Comparison of ENCODE assay signal across 18 cellular contexts in the genomic region with DNA sequence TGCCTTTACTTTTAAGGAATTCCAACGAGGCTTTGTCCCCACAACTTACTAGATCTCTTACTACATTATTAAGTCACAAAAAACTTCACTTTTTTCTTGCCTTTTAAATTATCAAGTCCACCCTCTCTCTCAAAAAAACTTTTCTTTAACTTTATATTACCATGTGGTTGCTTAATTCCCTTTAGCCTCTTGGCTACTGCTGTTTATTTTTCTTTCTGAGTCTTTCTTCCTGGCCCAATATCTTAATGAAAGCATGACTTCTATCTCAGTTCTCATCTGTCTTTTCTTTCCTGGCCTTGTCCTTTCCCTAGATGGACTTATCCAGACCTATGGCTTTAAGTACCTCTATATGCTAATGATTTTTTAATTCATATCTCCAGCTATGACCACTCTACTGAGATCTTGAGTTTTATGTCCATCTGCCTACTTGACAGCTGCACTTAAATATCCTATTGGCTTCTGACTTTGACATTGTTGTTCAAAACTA.
DNase-seq lines count a peak whose midpoint lies in the region; ATAC-seq, FAIRE-seq and TF ChIP-seq lines count a peak whose summit lies in the region.
"Had no signal": no experiment of that assay in that cellular context is flagged by ENCODE, and none has a peak within 500 bp of the region (broad histone marks: within the 10 kb centered on the region; RNA-seq: fewer than 3 reads in every experiment).

No MANE protein-coding gene starts in this region.

- H3K18ac ChIP-seq in H1 (ENCODE audit: extremely low read depth, low read length): no peak overlapping the region

- no peak for DNase-seq in HFFc6
- no peak for DNase-seq in H1 (ENCODE audit: low read depth in 1 of 2, low spot score in 2 of 2)
- peak; percentile 51 for DNase-seq in iris pigment epithelial cell (ENCODE audit: low read depth)
- DNase-seq in SHP77 treated with DMSO at 0.1 percent for 48 hours (lab: John Stamatoyannopoulos, UW): no peak
- no peak for DNase-seq in prostate gland (ENCODE audit: low spot score)
- DNase-seq in cerebellum (ENCODE audit: low spot score): no peak
- DNase-seq: BE2C; CD4-positive, alpha-beta memory T cell; DMS153; DMS79 treated with DMSO at 0.1 percent for 48 hours; GDM1; HCEC 1CT had no signal

- H3K23ac ChIP-seq in H1 (ENCODE audit: insufficient read length): no peak overlapping the region

- H3K27me3 ChIP-seq in H1 (replicated peaks in 1 of 4; ENCODE audit: control insufficient read depth in 3 of 4, extremely low read depth in 1 of 4, insufficient read depth in 3 of 4, low read length in 3 of 4) (no peaks in the 10 kb centered on the region), prostate gland (replicated peaks; ENCODE audit: insufficient read depth) (no peaks in the 10 kb centered on the region)
- H3K27me3 ChIP-seq: BE2C had no signal

- H3K27ac Mint-ChIP-seq in HFFc6: peak overlapping the region; percentile 29
- H3K27ac Mint-ChIP-seq: CD4-positive, alpha-beta memory T cell had no signal

- peaks cover 6% of the 10 kb centered on the region for H3K9me3 Mint-ChIP-seq in HFFc6

- H2AFZ ChIP-seq in H1 (ENCODE audit: low read length): 0 out of 2 replicates have a peak overlapping the region, but pooled peaks have one; percentile 14

- H2BK15ac ChIP-seq in H1 (ENCODE audit: low read length): no peak overlapping the region

- no peak overlapping the region for H2BK5ac ChIP-seq in H1 (ENCODE audit: low read depth, low read length)

- H3K9me3 ChIP-seq in H1 (ENCODE audit: insufficient read depth in 2 of 2, low read depth in 1 of 2, low read length in 1 of 2) (peaks cover 0 to 4% of the 10 kb centered on the region in 2 experiments; a peak in 1 of 4 replicates), prostate gland (no peaks in the 10 kb centered on the region)
- H3K9me3 ChIP-seq: BE2C had no signal

- H2BK120ac ChIP-seq in H1 (replicated peaks; ENCODE audit: low read depth, low read length): no peak overlapping the region

- POLR2A ChIA-PET in H1 (lab: Charles Lee; ENCODE audit: partially characterized antibody): no interaction called here

- H3K4me3 Mint-ChIP-seq in HFFc6: no peak overlapping the region

- peaks cover 14% of the 10 kb centered on the region; the same call in 1 of the 2 replicates for H3K36me3 Mint-ChIP-seq in HFFc6 (ENCODE audit: low read depth)
- H3K36me3 Mint-ChIP-seq: CD4-positive, alpha-beta memory T cell had no signal

- H3K27ac ChIP-seq in H1 (ENCODE audit: low read depth, low read length) (no peak overlapping the region), prostate gland (no peak overlapping the region)
- H3K27ac ChIP-seq: C4-2B had no signal

- no peaks in the 10 kb centered on the region for H3K79me2 ChIP-seq in H1 (ENCODE audit: control insufficient read depth in 1 of 2, insufficient read depth in 2 of 2, low read length in 2 of 2)

- TF ChIP-seq CTCF in HFFc6 (IDR thresholded peaks at IDR 0.05): no peak
- TF ChIP-seq CTCF in H1 (IDR thresholded peaks at IDR 0.05; ENCODE audit: control extremely low read depth in 1 of 3, insufficient read depth in 1 of 3, low read depth in 1 of 3, low read length in 3 of 3): no peak
- TF ChIP-seq CTCF in prostate gland (IDR thresholded peaks at IDR 0.05): no peak

- intact Hi-C loops in prostate gland (cut with DNase I): no loop called here

- H4K5ac ChIP-seq in H1 (ENCODE audit: insufficient read length, low read depth, low read length): no peak overlapping the region

- no peak for TF ChIP-seq RAD21 in H1 (IDR thresholded peaks at IDR 0.05 in 1 of 2, conservative IDR thresholded peaks at IDR 0.05 in 1 of 2; ENCODE audit: low read depth in 2 of 2, low read length in 2 of 2)

- no peaks in the 10 kb centered on the region for H3K27me3 Mint-ChIP-seq in HFFc6 (ENCODE audit: insufficient read depth)
- H3K27me3 Mint-ChIP-seq: CD4-positive, alpha-beta memory T cell had no signal

- H3K4ac ChIP-seq in H1 (replicated peaks; ENCODE audit: insufficient read length, low read depth, low read length): no peak overlapping the region

- H3K14ac ChIP-seq in H1 (ENCODE audit: insufficient read length): no peak overlapping the region

- no peak overlapping the region for H4K8ac ChIP-seq in H1 (ENCODE audit: extremely low read depth, insufficient read depth, low read length)

- H2BK12ac ChIP-seq in H1 (ENCODE audit: low read depth, low read length): no peak overlapping the region

- H3K4me1 ChIP-seq in H1 (replicated peaks in 1 of 4; ENCODE audit: control insufficient read depth in 3 of 4, insufficient read depth in 4 of 4, low read length in 3 of 4) (no peaks in the 10 kb centered on the region), prostate gland (replicated peaks) (no peaks in the 10 kb centered on the region)
- H3K4me1 ChIP-seq: BE2C had no signal

- no peaks in the 10 kb centered on the region for H4K20me1 ChIP-seq in H1 (replicated peaks in 1 of 2; ENCODE audit: control insufficient read depth in 1 of 2, insufficient read depth in 2 of 2, low read length in 2 of 2)

- WGBS in H1 (ENCODE audit: extremely low coverage in 1 of 2, insufficient coverage in 1 of 2, insufficient read length in 1 of 2, insufficient replicate concordance in 2 of 2, low coverage in 1 of 2, low lambda C conversion rate in 2 of 2, missing lambda C conversion rate in 1 of 2), 2 experiments: 83% methylated on average over 1 of the region's 1 CpG; no CpG with 5 or more reads in 1 of the 2 experiments
- WGBS in prostate gland: 69% methylated on average over 1 of the region's 1 CpG

- no peak overlapping the region for H3K9ac ChIP-seq in H1 (replicated peaks in 1 of 4; ENCODE audit: extremely low read depth in 1 of 4, low read depth in 3 of 4, low read length in 3 of 4)

- no peak for ATAC-seq in GM18858 (IDR thresholded peaks at IDR 0.05; ENCODE audit: unreplicated experiment)
- ATAC-seq: HepG2 had no signal

- H3K36me3 ChIP-seq in H1 (ENCODE audit: control insufficient read depth in 2 of 4, insufficient read depth in 4 of 4, low read length in 3 of 4): no peaks in the 10 kb centered on the region
- no peaks in the 10 kb centered on the region for H3K36me3 ChIP-seq in prostate gland
- H3K36me3 ChIP-seq: BE2C had no signal

- H2BK20ac ChIP-seq in H1 (ENCODE audit: low read length): no peak overlapping the region

- no peaks in the 10 kb centered on the region for H3K23me2 ChIP-seq in H1 (ENCODE audit: low read depth, low read length)

- no peak for TF ChIP-seq EP300 in H1 (IDR thresholded peaks at IDR 0.05; ENCODE audit: borderline replicate concordance in 1 of 2, low read depth in 2 of 2, low read length in 2 of 2)

- H3K4me1 Mint-ChIP-seq in HFFc6 (ENCODE audit: low read depth): peaks cover 31% of the 10 kb centered on the region
- H3K4me1 Mint-ChIP-seq: CD4-positive, alpha-beta memory T cell had no signal

- no peak for FAIRE-seq in H1 (lab: Jason Lieb, UNC)
- FAIRE-seq: A204.1, GM12892, HepG2, HTR-8/SVneo had no signal

- no peak overlapping the region for H3K56ac ChIP-seq in H1 (replicated peaks; ENCODE audit: insufficient read length, low read depth, low read length)

- no peak overlapping the region for H2AK5ac ChIP-seq in H1 (ENCODE audit: low read depth, low read length)

- CTCF ChIA-PET in H1 (lab: Charles Lee; ENCODE audit: partially characterized antibody): no interaction called here

- H3K4me3 ChIP-seq in H1 (ENCODE audit: extremely low read depth in 1 of 4, insufficient read depth in 2 of 4, low read depth in 3 of 4, low read length in 4 of 4) (no peak overlapping the region), prostate gland (no peak overlapping the region)

- no peak overlapping the region for H4K91ac ChIP-seq in H1 (replicated peaks; ENCODE audit: insufficient read length, low read length)

- no peaks in the 10 kb centered on the region for H3K79me1 ChIP-seq in H1 (ENCODE audit: low read depth, low read length)

- TF ChIP-seq POLR2A in H1 (IDR thresholded peaks at IDR 0.05; ENCODE audit: control extremely low read depth in 1 of 2, low read depth in 2 of 2, low read length in 2 of 2) (no peak), prostate gland (IDR thresholded peaks at IDR 0.05) (no peak)

- no peak overlapping the region for H3K4me2 ChIP-seq in H1 (ENCODE audit: insufficient read depth in 1 of 2, low read depth in 2 of 2, low read length in 2 of 2)

TF ChIP-seq in H1, 55 proteins besides CTCF, POLR2A, EP300 and RAD21 (continues in another document):
- TF ChIP-seq GTF2F1 (IDR thresholded peaks at IDR 0.05; ENCODE audit: borderline replicate concordance, low read depth, low read length) (no peak), MAFK (IDR thresholded peaks at IDR 0.05; ENCODE audit: low read depth, low read length) (no peak), KDM1A (IDR thresholded peaks at IDR 0.05; ENCODE audit: borderline replicate concordance, low read length) (no peak), EZH2 (IDR thresholded peaks at IDR 0.05; ENCODE audit: low read depth, low read length, severe bottlenecking) (no peak), KDM5A (IDR thresholded peaks at IDR 0.05; ENCODE audit: low read length) (no peak), ZNF274 (IDR thresholded peaks at IDR 0.05; ENCODE audit: borderline replicate concordance, extremely low read depth, low read length) (no peak), CTBP2 (IDR thresholded peaks at IDR 0.05; ENCODE audit: borderline replicate concordance, insufficient read depth, insufficient read length, low read length) (no peak)
- TF ChIP-seq, protein P1, sequence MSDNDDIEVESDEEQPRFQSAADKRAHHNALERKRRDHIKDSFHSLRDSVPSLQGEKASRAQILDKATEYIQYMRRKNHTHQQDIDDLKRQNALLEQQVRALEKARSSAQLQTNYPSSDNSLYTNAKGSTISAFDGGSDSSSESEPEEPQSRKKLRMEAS (IDR thresholded peaks at IDR 0.05): no peak
